In genomic region chr13:94646904-94647303, GRCh38 we compare ENCODE assay signal across 13 cellular contexts. TPM values are rescaled to one million over a fixed set of nuclear protein-coding genes. Genes with fewer than 3 reads are reported as not detected.
DNase-seq lines count a peak whose midpoint lies in the region; ATAC-seq, FAIRE-seq and TF ChIP-seq lines count a peak whose summit lies in the region.
"Had no signal": no experiment of that assay in that cellular context is flagged by ENCODE, and none has a peak within 500 bp of the region (broad histone marks: within the 10 kb centered on the region; RNA-seq: fewer than 3 reads in every experiment).

No MANE protein-coding gene starts in this region.

- H3K4me1 Mint-ChIP-seq in neural progenitor cell = peaks cover 3% of the 10 kb centered on the region

- H3K79me2 ChIP-seq in hepatocyte (no peaks in the 10 kb centered on the region), neural progenitor cell (ENCODE audit: low read depth) (no peaks in the 10 kb centered on the region)
- H3K79me2 ChIP-seq: parathyroid adenoma had no signal

- H3K36me3 ChIP-seq in hepatocyte (replicated peaks; ENCODE audit: insufficient read depth, low read depth) (no peaks in the 10 kb centered on the region), neural progenitor cell (no peaks in the 10 kb centered on the region)

- no peak overlapping the region for H2AFZ ChIP-seq in hepatocyte
- no peak overlapping the region for H2AFZ ChIP-seq in neural progenitor cell (replicated peaks)
- H2AFZ ChIP-seq: parathyroid adenoma had no signal

- H3K9me3 ChIP-seq in hepatocyte (ENCODE audit: low read depth) (no peaks in the 10 kb centered on the region), neural progenitor cell (ENCODE audit: low read depth) (no peaks in the 10 kb centered on the region)

- H3K9me2 ChIP-seq in hepatocyte (replicated peaks; ENCODE audit: insufficient read depth) = no peaks in the 10 kb centered on the region

- H3K4me2 ChIP-seq in hepatocyte (no peak overlapping the region), neural progenitor cell (no peak overlapping the region)

- no peak for TF ChIP-seq CTCF in D721Med (IDR thresholded peaks at IDR 0.05; ENCODE audit: insufficient read depth, missing control alignments)
- no peak for TF ChIP-seq CTCF in hepatocyte (IDR thresholded peaks at IDR 0.05; ENCODE audit: poor library complexity)
- no peak for TF ChIP-seq CTCF in neural progenitor cell (IDR thresholded peaks at IDR 0.05)

- H3K4me3 ChIP-seq in hepatocyte (no peak overlapping the region), neural progenitor cell (no peak overlapping the region)

- ATAC-seq in GM18907 (IDR thresholded peaks at IDR 0.05; ENCODE audit: unreplicated experiment) = peak; percentile 52
- peak; percentile 75 for ATAC-seq in GM21723 (IDR thresholded peaks at IDR 0.05; ENCODE audit: unreplicated experiment)
- ATAC-seq in HG03159 (IDR thresholded peaks at IDR 0.05; ENCODE audit: unreplicated experiment) = peak; percentile 59
- ATAC-seq: activated CD4-positive, CD25-positive, alpha-beta regulatory T cell treated with anti-CD3 and anti-CD28 coated beads, Interleukin-2, amount 50 U/mL, for 24 hours had no signal

- WGBS in hepatocyte (ENCODE audit: low lambda C conversion rate, missing lambda C conversion rate) = 68% methylated on average over 4 of the region's 4 CpGs

- H3K27ac ChIP-seq in hepatocyte = no peak overlapping the region
- H3K27ac ChIP-seq in neural progenitor cell = no peak overlapping the region
- H3K27ac ChIP-seq: parathyroid adenoma had no signal

- H3K9me3 Mint-ChIP-seq in neural progenitor cell = no peaks in the 10 kb centered on the region
- H3K9me3 Mint-ChIP-seq: activated T-cell treated with anti-CD3 and anti-CD28 coated beads, Interleukin-2, amount 50 U/mL, for 24 hours had no signal

- H4K20me1 ChIP-seq in hepatocyte (ENCODE audit: insufficient read depth, poor library complexity, severe bottlenecking) (no peaks in the 10 kb centered on the region), neural progenitor cell (ENCODE audit: low read depth) (no peaks in the 10 kb centered on the region)

- H3K27ac Mint-ChIP-seq in neural progenitor cell = no peak overlapping the region
- H3K27ac Mint-ChIP-seq: activated T-cell treated with anti-CD3 and anti-CD28 coated beads, Interleukin-2, amount 50 U/mL, for 24 hours had no signal

- H3K27me3 ChIP-seq in hepatocyte = no peaks in the 10 kb centered on the region
- H3K27me3 ChIP-seq in neural progenitor cell = no peaks in the 10 kb centered on the region

- FAIRE-seq in D721Med (lab: Jason Lieb, UNC) = peak; percentile 63

- no peaks in the 10 kb centered on the region for H3K36me3 Mint-ChIP-seq in neural progenitor cell

- H3K4me3 Mint-ChIP-seq in neural progenitor cell = no peak overlapping the region
- H3K4me3 Mint-ChIP-seq: activated T-cell treated with anti-CD3 and anti-CD28 coated beads, Interleukin-2, amount 50 U/mL, for 24 hours had no signal

- H3K4me1 ChIP-seq in hepatocyte (ENCODE audit: insufficient read depth) = no peaks in the 10 kb centered on the region
- no peaks in the 10 kb centered on the region for H3K4me1 ChIP-seq in neural progenitor cell
- H3K4me1 ChIP-seq: parathyroid adenoma had no signal

- no peak for DNase-seq in D721Med (ENCODE audit: insufficient read length, low spot score)
- DNase-seq in RKO (ENCODE audit: low spot score) = no peak
- DNase-seq in hepatocyte (ENCODE audit: low spot score) = no peak
- DNase-seq in neural progenitor cell (ENCODE audit: low spot score) = no peak
- no peak for DNase-seq in activated CD4-positive, alpha-beta T cell treated with anti-CD3 and anti-CD28 coated beads for 4 hours
- DNase-seq: activated T-cell treated with anti-CD3 and anti-CD28 coated beads, Interleukin-2, amount 50 U/mL, for 24 hours; DND-41; SW 1271 had no signal

- H3K9ac ChIP-seq in neural progenitor cell = no peak overlapping the region
- H3K9ac ChIP-seq: parathyroid adenoma had no signal

- no peaks in the 10 kb centered on the region for H3K27me3 Mint-ChIP-seq in neural progenitor cell (ENCODE audit: insufficient read depth, low read depth)
- H3K27me3 Mint-ChIP-seq: activated T-cell treated with anti-CD3 and anti-CD28 coated beads, Interleukin-2, amount 50 U/mL, for 24 hours had no signal

- no peaks in the 10 kb centered on the region for H3F3A ChIP-seq in neural progenitor cell (ENCODE audit: low read depth)

RNA-seq across cellular contexts. Expression of gene GPR180, which starts 45.2 kb away (rescaled TPM):
- total RNA-seq in hepatocyte (12.3 and 12.9 TPM in 2 replicates), neural progenitor cell (ENCODE audit: low replicate concordance) (9.7 and 16.5 TPM in 2 replicates)
- polyA plus RNA-seq in hepatocyte = 5.6 and 5.7 TPM in 2 replicates

RNA-seq across cellular contexts. Expression of gene TGDS, which starts 51.0 kb away (rescaled TPM):
- total RNA-seq in hepatocyte (21.5 and 25.3 TPM in 2 replicates), neural progenitor cell (ENCODE audit: low replicate concordance) (24.3 and 41.2 TPM in 2 replicates)
- 7.8 and 8.6 TPM in 2 replicates for polyA plus RNA-seq in hepatocyte
